9 cellular contexts compared by ENCODE assay signal in the genomic region with DNA sequence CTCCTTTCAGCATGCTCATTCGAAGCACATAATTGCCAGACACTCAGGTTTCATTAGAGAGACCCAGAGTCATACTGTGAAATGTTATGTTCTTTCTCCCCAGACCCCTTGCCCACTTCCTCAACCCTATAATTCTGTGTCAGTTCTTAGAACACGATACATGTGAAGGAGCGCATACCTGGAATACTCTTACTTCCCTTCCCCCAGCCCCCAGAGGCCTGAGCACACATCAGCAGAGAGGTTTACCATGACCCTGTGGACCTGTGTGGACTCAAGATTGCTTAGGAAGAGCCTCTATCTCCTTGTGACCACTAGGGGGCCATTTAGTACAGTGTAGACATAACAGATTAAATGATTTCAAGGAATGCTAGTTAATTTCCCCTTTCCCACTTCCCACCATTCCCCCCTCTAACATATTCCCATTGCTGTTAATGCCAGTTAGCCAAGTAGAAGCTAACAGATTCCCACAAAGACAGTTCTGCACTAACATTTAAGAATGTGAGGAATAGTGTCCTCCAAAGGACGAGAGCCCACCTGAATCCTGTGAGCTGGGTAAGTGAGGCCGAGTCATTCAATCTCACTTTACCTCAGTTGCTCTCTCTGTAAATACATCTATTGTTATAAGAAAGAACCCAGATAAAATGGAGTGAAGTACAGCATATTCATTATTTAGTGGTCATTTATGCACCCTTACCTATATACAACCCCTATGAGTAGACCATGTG.
A peak's percentile ranks its signal among the peaks of the same experiment; 100 is the strongest.
DNase-seq lines count a peak whose midpoint lies in the region; ATAC-seq and TF ChIP-seq lines count a peak whose summit lies in the region.
"Had no signal": no experiment of that assay in that cellular context is flagged by ENCODE, and none has a peak within 500 bp of the region (broad histone marks: within the 10 kb centered on the region; RNA-seq: fewer than 3 reads in every experiment).

No MANE protein-coding gene starts in this region.

- TF ChIP-seq CTCF in GM10248 (IDR thresholded peaks at IDR 0.05; ENCODE audit: control extremely low read depth, extremely low read depth, low read depth, missing control alignments) = peak; percentile 52
- TF ChIP-seq CTCF in IMR-90 (conservative IDR thresholded peaks at IDR 0.05; ENCODE audit: low read depth, low read length) = peak; percentile 68
- TF ChIP-seq CTCF in SU-DHL-6 (IDR thresholded peaks at IDR 0.05; ENCODE audit: insufficient read depth, low read length, poor library complexity, severe bottlenecking) = peak; percentile 82
- peak; percentile 79 for TF ChIP-seq CTCF in foreskin fibroblast (IDR thresholded peaks at IDR 0.05; ENCODE audit: low read depth, low read length)
- peak in 3 of 4 experiments; percentile 37 to 73 (median 47) for TF ChIP-seq CTCF in prostate gland (IDR thresholded peaks at IDR 0.05)

- CTCF ChIA-PET in GM10248 (lab: Yijun Ruan, JAX) = interaction anchor here (0.8 to 3.4 kb wide), 7 partner anchors 9 to 158 kb away, joined by 3 to 13 read pairs (median 4); no protein-coding TSS in a partner anchor
- CTCF ChIA-PET in IMR-90 (lab: Yijun Ruan, JAX) = interaction anchor here (0.7 to 2.6 kb wide), 8 partner anchors 12 to 323 kb away, joined by 3 to 11 read pairs (median 4); no protein-coding TSS in a partner anchor

- no peak overlapping the region for H3K18ac ChIP-seq in IMR-90 (ENCODE audit: low read depth, low read length)

- H3K14ac ChIP-seq in IMR-90 (replicated peaks; ENCODE audit: low read depth, low read length) = no peak overlapping the region

- H3F3A ChIP-seq in SU-DHL-6 (ENCODE audit: insufficient read depth) = no peaks in the 10 kb centered on the region

- H2AK5ac ChIP-seq in IMR-90 (ENCODE audit: low read depth, low read length) = peak overlapping the region; percentile 47; the same call in 1 of the 2 replicates

- TF ChIP-seq POLR2A in IMR-90 (IDR thresholded peaks at IDR 0.05; ENCODE audit: low read depth, low read length) (no peak), prostate gland (IDR thresholded peaks at IDR 0.05) (no peak)

- dilution Hi-C loops in IMR-90 (cut with HindIII; ENCODE audit: low sequenced_read_pairs, unreplicated experiment) = no loop called here

- no CpG with 5 or more reads among the region's 5 CpGs for WGBS in IMR-90 (ENCODE audit: extremely low coverage in 2 of 2, insufficient read length in 1 of 2), 2 experiments
- WGBS in prostate gland = 71% methylated on average over 5 of the region's 5 CpGs

- H3K9ac ChIP-seq in IMR-90 (ENCODE audit: low read depth, low read length) (no peak overlapping the region), SU-DHL-6 (ENCODE audit: low read length) (no peak overlapping the region)

- POLR2A ChIA-PET in GM10248 (lab: Yijun Ruan, JAX) = no interaction called here
- POLR2A ChIA-PET in IMR-90 (lab: Charles Lee; ENCODE audit: unreplicated experiment) = no interaction called here

- no peak overlapping the region for H2AK9ac ChIP-seq in IMR-90 (replicated peaks; ENCODE audit: low read depth, low read length, poor library complexity)

- H2AFZ ChIP-seq in IMR-90 (replicated peaks; ENCODE audit: low read length, poor library complexity) (peak overlapping the region; percentile 8), SU-DHL-6 (ENCODE audit: low read depth, low read length, severe bottlenecking) (no peak overlapping the region)

- TF ChIP-seq RAD21 in IMR-90 (IDR thresholded peaks at IDR 0.05; ENCODE audit: low read length) = peak; percentile 66

- H3K4me2 ChIP-seq in IMR-90 (ENCODE audit: low read depth, low read length) (no peak overlapping the region), SU-DHL-6 (ENCODE audit: low read depth, low read length, poor library complexity, severe bottlenecking) (no peak overlapping the region)

- no peak overlapping the region for H2BK5ac ChIP-seq in IMR-90 (ENCODE audit: low read depth, low read length, poor library complexity, severe bottlenecking)

- H3K56ac ChIP-seq in IMR-90 (ENCODE audit: extremely low read depth, insufficient read depth, low read length) = no peak overlapping the region

- intact Hi-C loops in IMR-90 (cut with micrococcal nuclease) = loop anchor here (1.0 to 10.0 kb wide), 5 partner anchors 91 to 426 kb away; no protein-coding TSS in a partner anchor
- intact Hi-C loops in prostate gland (cut with DNase I) = loop anchor here (5.0 to 10.0 kb wide), 3 partner anchors 92 to 324 kb away; no protein-coding TSS in a partner anchor

- no peaks in the 10 kb centered on the region for H3K79me2 ChIP-seq in SU-DHL-6 (ENCODE audit: insufficient read depth, low read length)

- H3K36me3 ChIP-seq in IMR-90 (ENCODE audit: control insufficient read depth, insufficient read depth, low read length) = no peaks in the 10 kb centered on the region
- H3K36me3 ChIP-seq in SU-DHL-6 (ENCODE audit: low read length) = no peaks in the 10 kb centered on the region
- no peaks in the 10 kb centered on the region for H3K36me3 ChIP-seq in prostate gland

- no peak overlapping the region for H3K23ac ChIP-seq in IMR-90 (ENCODE audit: low read depth, low read length)

- H4K8ac ChIP-seq in IMR-90 (ENCODE audit: low read depth in 2 of 2, low read length in 2 of 2) = no peak overlapping the region

- H3K4ac ChIP-seq in IMR-90 (ENCODE audit: low read depth, low read length) = 0 out of 2 replicates have a peak overlapping the region, but pooled peaks have one; percentile 59

- in situ Hi-C loops in IMR-90 (cut with MboI; ENCODE audit: low sequenced_read_pairs) = no loop called here

- no peaks in the 10 kb centered on the region for H3K9me3 ChIP-seq in IMR-90 (ENCODE audit: control insufficient read depth, insufficient read depth, low read length)
- H3K9me3 ChIP-seq in SU-DHL-6 (ENCODE audit: insufficient read depth, low read length) = no peaks in the 10 kb centered on the region
- no peaks in the 10 kb centered on the region for H3K9me3 ChIP-seq in prostate gland

- H3K27me3 ChIP-seq in IMR-90 (ENCODE audit: control insufficient read depth, insufficient read depth, low read length) (no peaks in the 10 kb centered on the region), SU-DHL-6 (ENCODE audit: low read length) (no peaks in the 10 kb centered on the region), prostate gland (replicated peaks; ENCODE audit: insufficient read depth) (no peaks in the 10 kb centered on the region)

- H2BK120ac ChIP-seq in IMR-90 (ENCODE audit: low read depth, low read length) = peak overlapping the region; percentile 66

- H3K27ac ChIP-seq in IMR-90 (ENCODE audit: insufficient read depth, low read length) = no peak overlapping the region
- H3K27ac ChIP-seq in SU-DHL-6 (ENCODE audit: low read depth, low read length) = no peak overlapping the region
- H3K27ac ChIP-seq in prostate gland = no peak overlapping the region

- no peak overlapping the region for H3K4me3 ChIP-seq in IMR-90 (ENCODE audit: insufficient read depth, low read depth, low read length)
- no peak overlapping the region for H3K4me3 ChIP-seq in SU-DHL-6 (ENCODE audit: insufficient read depth, low read length, poor library complexity, severe bottlenecking)
- no peak overlapping the region for H3K4me3 ChIP-seq in foreskin fibroblast (ENCODE audit: low read depth in 1 of 2, low read length in 2 of 2)
- no peak overlapping the region for H3K4me3 ChIP-seq in prostate gland

- peak overlapping the region; percentile 71; the same call in 1 of the 2 replicates for H2BK20ac ChIP-seq in IMR-90 (ENCODE audit: low read depth, low read length)

- H3K79me1 ChIP-seq in IMR-90 (ENCODE audit: low read depth in 1 of 2, low read length in 2 of 2) = no peaks in the 10 kb centered on the region

- no peak overlapping the region for H4K5ac ChIP-seq in IMR-90 (ENCODE audit: low read depth, low read length)

- no peaks in the 10 kb centered on the region for H3K9me2 ChIP-seq in SU-DHL-6 (replicated peaks; ENCODE audit: insufficient read depth, low read length)

- H3K9me1 ChIP-seq in IMR-90 (ENCODE audit: insufficient read depth, low read length) = no peaks in the 10 kb centered on the region

- no TSS peak for BruUV-seq in IMR-90 (replicated peaks; lab: Mats Ljungman, UMichigan)

- peak overlapping the region; percentile 19; the same call in 1 of the 3 replicates for H2BK15ac ChIP-seq in IMR-90 (ENCODE audit: low read depth, low read length)

- H4K20me1 ChIP-seq in IMR-90 (ENCODE audit: insufficient read depth, low read length) = no peaks in the 10 kb centered on the region
- no peaks in the 10 kb centered on the region for H4K20me1 ChIP-seq in SU-DHL-6 (ENCODE audit: low read depth, low read length)

- H4K91ac ChIP-seq in IMR-90 (ENCODE audit: insufficient read depth, low read depth, low read length) = no peak overlapping the region

- peak; percentile 72 for ATAC-seq in GM21717 (IDR thresholded peaks at IDR 0.05; ENCODE audit: unreplicated experiment)
- peak; percentile 98 for ATAC-seq in IMR-90 (ENCODE audit: low read depth)

- H3K4me1 ChIP-seq in IMR-90 (ENCODE audit: control insufficient read depth, insufficient read depth, low read length) (no peaks in the 10 kb centered on the region), prostate gland (replicated peaks) (no peaks in the 10 kb centered on the region)

- DNase-seq in GM10248 (ENCODE audit: extremely low spot score) (peak; percentile 17), IMR-90 (peak; percentile 70), foreskin fibroblast (peak; percentile 50 to 77), prostate gland (ENCODE audit: low spot score) (peak; percentile 16), NCI-H1436 treated with DMSO at 0.1 percent for 48 hours (lab: John Stamatoyannopoulos, UW) (no peak)
- no peak for DNase-seq in NK-92 treated with Interleukin-12 subunit alpha and Interleukin-12 subunit beta, amount 100 ng/mL, for 24 hours (lab: John Stamatoyannopoulos, UW)
- DNase-seq: activated T-cell treated with anti-CD3 and anti-CD28 coated beads, Interleukin-2, amount 50 U/mL, for 72 hours had no signal

TF ChIP-seq in IMR-90, 13 proteins besides CTCF, POLR2A, EP300 and RAD21:
- TF ChIP-seq SMC3 (IDR thresholded peaks at IDR 0.05; ENCODE audit: low read depth, low read length) (peak; percentile 66), RFX5 (IDR thresholded peaks at IDR 0.05; ENCODE audit: low read depth, low read length) (no peak)

Comparison
In these comparisons a context has a peak if more than half of its experiments do, and no peak if none do; other contexts are left out.
1. DNase-seq: peak in GM10248 (single experiment), IMR-90 (single experiment), foreskin fibroblast (2 of 2) and prostate gland (single experiment); none in NK-92 treated with Interleukin-12 subunit alpha and Interleukin-12 subunit beta, amount 100 ng/mL, for 24 hours (single experiment) and NCI-H1436 treated with DMSO at 0.1 percent for 48 hours (single experiment).
2. Peak in every context shown above with its lines, with median percentiles within 50 percentile points of each other: CTCF ChIP-seq.